In genomic region chr2:65056990-65057375, GRCh38 we compare ENCODE assay signal across 8 cellular contexts. TPM values are rescaled to one million over a fixed set of nuclear protein-coding genes. Genes with fewer than 3 reads are reported as not detected.
DNase-seq lines count a peak whose midpoint lies in the region; ATAC-seq and TF ChIP-seq lines count a peak whose summit lies in the region.

No MANE protein-coding gene starts in this region.

- H3K9ac ChIP-seq in SK-N-MC (ENCODE audit: insufficient read length): peak overlapping the region; percentile 72

- peak overlapping the region; percentile 80 for H3K4me3 ChIP-seq in GM06990 (replicated peaks; ENCODE audit: low read depth, low read length)
- H3K4me3 ChIP-seq in SK-N-MC: peak overlapping the region; percentile 95
- peak overlapping the region; percentile 87 for H3K4me3 ChIP-seq in epithelial cell of proximal tubule (ENCODE audit: low read depth, low read length)

- peaks cover 26% of the 10 kb centered on the region for H3K4me1 Mint-ChIP-seq in progenitor cell of endocrine pancreas (ENCODE audit: low read depth)

- H3K27ac Mint-ChIP-seq in progenitor cell of endocrine pancreas: peak overlapping the region; percentile 63

- H3K9me3 Mint-ChIP-seq in progenitor cell of endocrine pancreas (ENCODE audit: low read depth): peaks cover 1% of the 10 kb centered on the region

- H3K27me3 ChIP-seq in GM06990 (replicated peaks; ENCODE audit: control insufficient read depth, insufficient read depth, low read length): no peaks in the 10 kb centered on the region

- no peaks in the 10 kb centered on the region for H3K27me3 Mint-ChIP-seq in progenitor cell of endocrine pancreas

- H3K4me3 Mint-ChIP-seq in progenitor cell of endocrine pancreas (ENCODE audit: low read depth): peak overlapping the region; percentile 74

- DNase-seq in GM06990 (ENCODE audit: extremely low read depth, insufficient read length): no peak
- DNase-seq in SK-N-MC (ENCODE audit: low read depth, low spot score): no peak
- DNase-seq in epithelial cell of proximal tubule (ENCODE audit: low read depth): no peak
- DNase-seq in progenitor cell of endocrine pancreas (ENCODE audit: low spot score, unreplicated experiment): no peak
- DNase-seq in NCI-H1092 (lab: John Stamatoyannopoulos, UW): no peak
- no peak for DNase-seq in NCI-H345 (lab: John Stamatoyannopoulos, UW)
- DNase-seq in hippocampal formation (lab: John Stamatoyannopoulos, UW): no peak

- H3K27ac ChIP-seq in SK-N-MC: no peak overlapping the region

- TF ChIP-seq CTCF in GM06990 (IDR thresholded peaks at IDR 0.05; ENCODE audit: insufficient read depth, low read length, poor library complexity, severe bottlenecking): no peak
- no peak for TF ChIP-seq CTCF in epithelial cell of proximal tubule (conservative IDR thresholded peaks at IDR 0.05; ENCODE audit: low read depth, low read length)
- TF ChIP-seq CTCF in progenitor cell of endocrine pancreas (IDR thresholded peaks at IDR 0.05; ENCODE audit: unreplicated experiment): no peak

- H3K36me3 ChIP-seq in GM06990 (ENCODE audit: control insufficient read depth, insufficient read depth, low read length) (no peaks in the 10 kb centered on the region), SK-N-MC (ENCODE audit: insufficient read depth, low read length) (no peaks in the 10 kb centered on the region)

- ATAC-seq in GM18909 (IDR thresholded peaks at IDR 0.05; ENCODE audit: poor library complexity, unreplicated experiment): no peak

- H3K9me3 ChIP-seq in SK-N-MC (ENCODE audit: low read depth, low read length): no peaks in the 10 kb centered on the region

- no peaks in the 10 kb centered on the region for H3K36me3 Mint-ChIP-seq in progenitor cell of endocrine pancreas (ENCODE audit: insufficient read depth)

RNA-seq across cellular contexts. Expression of gene CEP68, which starts 0.8 kb away (rescaled TPM):
- total RNA-seq in epithelial cell of proximal tubule: 4.3 and 5.1 TPM in 2 replicates
- total RNA-seq in progenitor cell of endocrine pancreas: 20.4 and 22.0 TPM in 2 replicates
